In genomic region chr19:11324748-11325389, GRCh38 we compare ENCODE assay signal across 10 cellular contexts. TPM values are rescaled to one million over a fixed set of nuclear protein-coding genes. Genes with fewer than 3 reads are reported as not detected.
A peak's percentile ranks its signal among the peaks of the same experiment; 100 is the strongest.
DNase-seq lines count a peak whose midpoint lies in the region; ATAC-seq and TF ChIP-seq lines count a peak whose summit lies in the region.
"Had no signal": no experiment of that assay in that cellular context is flagged by ENCODE, and none has a peak within 500 bp of the region (broad histone marks: within the 10 kb centered on the region; RNA-seq: fewer than 3 reads in every experiment).

No MANE protein-coding gene starts in this region.

- WGBS in neuronal stem cell (ENCODE audit: extremely low coverage in 2 of 2, insufficient read length in 2 of 2, insufficient replicate concordance in 1 of 2), 2 donors, result no CpG with 5 or more reads among the region's 17 CpGs

- H3K9ac ChIP-seq in neuronal stem cell (ENCODE audit: low read depth, low read length, poor library complexity), result peak overlapping the region; percentile 74

- H2BK5ac ChIP-seq in neuronal stem cell (ENCODE audit: low read length), result no peak overlapping the region

- H3K4ac ChIP-seq in neuronal stem cell (ENCODE audit: low read length), result no peak overlapping the region

- H2AFZ ChIP-seq in PC-9 (no peak overlapping the region), neuronal stem cell (ENCODE audit: low read length) (no peak overlapping the region)

- H3K9me3 Mint-ChIP-seq in effector memory CD8-positive, alpha-beta T cell, result no peaks in the 10 kb centered on the region

- H2BK12ac ChIP-seq in neuronal stem cell (ENCODE audit: low read length), result peak overlapping the region; percentile 64

- POLR2A ChIA-PET in PC-9 (lab: Charles Lee; ENCODE audit: unreplicated experiment), result interaction anchor here (0.6 kb wide), 1 partner anchor 111 kb away, joined by 5 read pairs; the partner anchor contains the start of gene PRKCSH

- H3K14ac ChIP-seq in neuronal stem cell (ENCODE audit: low read length), result peak overlapping the region; percentile 73

- H3K4me2 ChIP-seq in PC-9 (peak overlapping the region; percentile 70), neuronal stem cell (ENCODE audit: insufficient read depth, low read length, poor library complexity, severe bottlenecking) (no peak overlapping the region)

- peak overlapping the region; percentile 83 to 92 for H3K27ac Mint-ChIP-seq in effector memory CD8-positive, alpha-beta T cell

- no peak overlapping the region for H4K91ac ChIP-seq in neuronal stem cell (ENCODE audit: low read depth, low read length, poor library complexity)

- peaks cover 14% of the 10 kb centered on the region for H3K36me3 Mint-ChIP-seq in effector memory CD8-positive, alpha-beta T cell (ENCODE audit: insufficient read depth)

- no peak overlapping the region for H4K8ac ChIP-seq in neuronal stem cell (ENCODE audit: low read depth, low read length)

- no peaks in the 10 kb centered on the region for H3K9me3 ChIP-seq in BE2C
- no peaks in the 10 kb centered on the region for H3K9me3 ChIP-seq in PC-9 (ENCODE audit: insufficient read depth, low read depth)
- H3K9me3 ChIP-seq in neuronal stem cell (replicated peaks in 1 of 2; ENCODE audit: control insufficient read depth in 2 of 2, insufficient read depth in 1 of 2, low read depth in 1 of 2, low read length in 2 of 2), result no peaks in the 10 kb centered on the region

- no peaks in the 10 kb centered on the region for H3K79me2 ChIP-seq in PC-9 (ENCODE audit: low read depth)

- H3K18ac ChIP-seq in neuronal stem cell (ENCODE audit: low read length), result peak overlapping the region; percentile 78

- H3K36me3 ChIP-seq in BE2C (0 out of 2 replicates have a peak, but pooled peaks cover 3% of the 10 kb centered on the region), PC-9 (ENCODE audit: low read depth) (no peaks in the 10 kb centered on the region; the same call in 1 of the 2 replicates), neuronal stem cell (replicated peaks in 1 of 2; ENCODE audit: control insufficient read depth in 2 of 2, insufficient read depth in 2 of 2, low read length in 2 of 2) (peaks cover 0 to 14% of the 10 kb centered on the region in 2 donors)

- peak overlapping the region in 1 of 2 donors; percentile 38 for H3K4me3 Mint-ChIP-seq in effector memory CD8-positive, alpha-beta T cell

- no peaks in the 10 kb centered on the region for H3K27me3 Mint-ChIP-seq in effector memory CD8-positive, alpha-beta T cell

- intact Hi-C loops in PC-9 (cut with micrococcal nuclease; ENCODE audit: unreplicated experiment), result loop anchor here (2.0 kb wide), 1 partner anchor 22 kb away; the partner anchor contains the start of genes CCDC159 and TMEM205

- H3K79me1 ChIP-seq in neuronal stem cell (ENCODE audit: low read depth, low read length), result peaks cover 2% of the 10 kb centered on the region

- no TSS peak for BruUV-seq in PC-9 (replicated peaks; lab: Mats Ljungman, UMichigan)

- no peak for ATAC-seq in effector memory CD8-positive, alpha-beta T cell (replicated peaks)
- ATAC-seq in GM21529 (IDR thresholded peaks at IDR 0.05; ENCODE audit: unreplicated experiment) (no peak), HG03432 (IDR thresholded peaks at IDR 0.05; ENCODE audit: unreplicated experiment) (no peak)

- H3K27me3 ChIP-seq in BE2C (no peaks in the 10 kb centered on the region), PC-9 (ENCODE audit: insufficient read depth, low read depth) (no peaks in the 10 kb centered on the region), neuronal stem cell (ENCODE audit: control insufficient read depth in 3 of 3, insufficient read depth in 3 of 3, low read depth in 1 of 3, low read length in 3 of 3) (no peaks in the 10 kb centered on the region)

- DNase-seq in BE2C (peak; percentile 26), PC-9 (no peak), neuronal stem cell (ENCODE audit: low spot score) (no peak), NOMO-1 treated with dmso at 0.1 percent for 144 hours (lab: John Stamatoyannopoulos, UW; ENCODE audit: unreplicated experiment) (no peak)
- DNase-seq in effector memory CD8-positive, alpha-beta T cell, result no peak
- DNase-seq in activated CD4-positive, CD25-positive, alpha-beta regulatory T cell (lab: John Stamatoyannopoulos, UW), result no peak
- DNase-seq: central memory CD4-positive, alpha-beta T cell had no signal

- H3K4me3 ChIP-seq in BE2C (ENCODE audit: low read depth, low read length) (no peak overlapping the region), PC-9 (no peak overlapping the region; the same call in 1 of the 2 replicates), neuronal stem cell (ENCODE audit: low read length in 2 of 2) (peak overlapping the region in 1 of 2 donors; percentile 2)

- H3F3A ChIP-seq in PC-9 (ENCODE audit: insufficient read depth, low read depth), result peaks cover 42% of the 10 kb centered on the region

- peaks cover 10% of the 10 kb centered on the region for H3K4me1 ChIP-seq in BE2C
- H3K4me1 ChIP-seq in PC-9 (replicated peaks; ENCODE audit: insufficient read depth), result peaks cover 36% of the 10 kb centered on the region
- H3K4me1 ChIP-seq in neuronal stem cell (ENCODE audit: control insufficient read depth in 2 of 2, insufficient read depth in 1 of 2, low read depth in 1 of 2, low read length in 2 of 2), result peaks cover 0 to 3% of the 10 kb centered on the region in 2 donors

- CTCF ChIA-PET in PC-9 (lab: Charles Lee), result no interaction called here

- peak overlapping the region; percentile 77 for H3K23ac ChIP-seq in neuronal stem cell (ENCODE audit: low read depth, low read length, poor library complexity)

- no peak overlapping the region for H2BK15ac ChIP-seq in neuronal stem cell (ENCODE audit: low read length)

- H3K4me1 Mint-ChIP-seq in effector memory CD8-positive, alpha-beta T cell (ENCODE audit: low read depth in 2 of 2), result peaks cover 7 to 16% of the 10 kb centered on the region in 2 donors

- TF ChIP-seq CTCF in BE2C (IDR thresholded peaks at IDR 0.05; ENCODE audit: low read depth, low read length), result no peak
- no peak for TF ChIP-seq CTCF in PC-9 (conservative IDR thresholded peaks at IDR 0.05)

- no peaks in the 10 kb centered on the region for H4K20me1 ChIP-seq in PC-9 (ENCODE audit: insufficient read depth)

- H2BK120ac ChIP-seq in neuronal stem cell (ENCODE audit: low read depth, low read length), result no peak overlapping the region

- no peaks in the 10 kb centered on the region for H3K9me2 ChIP-seq in PC-9 (ENCODE audit: insufficient read depth)

- no peak overlapping the region for H2AK5ac ChIP-seq in neuronal stem cell (ENCODE audit: low read depth, low read length)

- H3K27ac ChIP-seq in PC-9 (peak overlapping the region; percentile 73), neuronal stem cell (replicated peaks; ENCODE audit: low read length) (no peak overlapping the region)

RNA-seq across cellular contexts. Expression of gene RAB3D, which starts 14.6 kb away (rescaled TPM):
- polyA plus RNA-seq in BE2C (2012; ENCODE audit: insufficient read depth, insufficient read length, low read depth), result 6.2 TPM
- total RNA-seq in PC-9 (2021), result 35.0 and 36.5 TPM in 2 replicates
- 4.3 TPM for polyA plus RNA-seq in neuronal stem cell (2013, experiment 1 of 2)
- 4.7 TPM for polyA plus RNA-seq in neuronal stem cell (2013, experiment 2 of 2)

RNA-seq across cellular contexts. Expression of gene TMEM205, which starts 21.2 kb away (rescaled TPM):
- polyA plus RNA-seq in BE2C (2012; ENCODE audit: insufficient read depth, insufficient read length, low read depth), result 518 TPM
- total RNA-seq in PC-9 (2021), result 80.3 and 90.6 TPM in 2 replicates
- 57.4 TPM for polyA plus RNA-seq in neuronal stem cell (2013, experiment 1 of 2)
- 54.0 TPM for polyA plus RNA-seq in neuronal stem cell (2013, experiment 2 of 2)

RNA-seq across cellular contexts. Expression of gene CCDC159, which starts 21.4 kb away (rescaled TPM):
- polyA plus RNA-seq in BE2C (2012; ENCODE audit: insufficient read depth, insufficient read length, low read depth), result 17.5 TPM
- 9.4 and 13.7 TPM in 2 replicates for total RNA-seq in PC-9 (2021)
- 5.4 TPM for polyA plus RNA-seq in neuronal stem cell (2013, experiment 1 of 2)
- 4.5 TPM for polyA plus RNA-seq in neuronal stem cell (2013, experiment 2 of 2)

RNA-seq across cellular contexts. Expression of gene TSPAN16, which starts 28.9 kb away (rescaled TPM):
- not detected for polyA plus RNA-seq in BE2C (2012; ENCODE audit: insufficient read depth, insufficient read length, low read depth)
- total RNA-seq in PC-9 (2021), result not detected in 2 replicates
- polyA plus RNA-seq in neuronal stem cell (2013, experiment 1 of 2), result not detected
- polyA plus RNA-seq in neuronal stem cell (2013, experiment 2 of 2), result not detected
- total RNA-seq: Daoy had no signal

RNA-seq across cellular contexts. Expression of gene PLPPR2, which starts 30.4 kb away (rescaled TPM):
- polyA plus RNA-seq in BE2C (2012; ENCODE audit: insufficient read depth, insufficient read length, low read depth), result 151 TPM
- total RNA-seq in PC-9 (2021), result 25.2 and 30.4 TPM in 2 replicates
- 7.4 TPM for polyA plus RNA-seq in neuronal stem cell (2013, experiment 1 of 2)
- polyA plus RNA-seq in neuronal stem cell (2013, experiment 2 of 2), result 8.0 TPM
